Comparison of ENCODE assay signal across 6 cellular contexts in the genomic region with DNA sequence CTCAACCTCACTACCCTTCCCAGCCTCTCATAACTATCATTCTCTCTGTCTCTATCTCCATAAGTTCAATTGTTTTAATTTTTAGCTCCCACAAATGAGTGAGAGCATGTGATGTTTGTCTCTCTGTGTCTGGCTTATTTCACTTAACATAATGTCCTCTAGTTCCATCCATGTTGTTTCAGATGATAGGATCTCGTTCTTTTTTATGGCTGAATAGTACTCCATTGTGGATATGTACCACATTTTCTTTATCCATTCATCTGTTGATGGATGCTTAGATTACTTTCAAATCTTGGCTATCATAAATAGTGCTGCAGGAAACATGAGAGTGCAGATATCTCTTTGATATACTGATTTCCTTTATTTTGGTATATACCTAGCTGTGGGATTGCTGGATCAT. TPM values are rescaled to one million over a fixed set of nuclear protein-coding genes. Genes with fewer than 3 reads are reported as not detected.
"Had no signal": no experiment of that assay in that cellular context is flagged by ENCODE, and none has a peak within 500 bp of the region (broad histone marks: within the 10 kb centered on the region; RNA-seq: fewer than 3 reads in every experiment).

No MANE protein-coding gene starts in this region.

RNA-seq across cellular contexts. Expression of gene TTC36, which starts 46.0 kb away (rescaled TPM):
- total RNA-seq: epithelial cell of proximal tubule, foreskin keratinocyte, mesenteric fat pad had no signal
- polyA plus RNA-seq: endothelial cell of umbilical vein, fibroblast of lung, foreskin keratinocyte, mammary epithelial cell had no signal
